In genomic region chr7:2906197-2906931, GRCh38 we compare ENCODE assay signal across 14 cellular contexts.
"Had no signal": no experiment of that assay in that cellular context is flagged by ENCODE, and none has a peak within 500 bp of the region (broad histone marks: within the 10 kb centered on the region; RNA-seq: fewer than 3 reads in every experiment).

No MANE protein-coding gene starts in this region.

- H3K4me3 Mint-ChIP-seq: activated CD4-positive, alpha-beta T cell treated with anti-CD3 and anti-CD28 coated beads for 36 hours; activated naive CD4-positive, alpha-beta T cell treated with anti-CD3 and anti-CD28 coated beads for 36 hours; activated naive CD8-positive, alpha-beta T cell treated with anti-CD3 and anti-CD28 coated beads, Interleukin-2, amount 50 U/mL, for 24 hours had no signal

- H3K27me3 Mint-ChIP-seq: activated CD4-positive, alpha-beta T cell treated with anti-CD3 and anti-CD28 coated beads for 36 hours; activated naive CD8-positive, alpha-beta T cell treated with anti-CD3 and anti-CD28 coated beads, Interleukin-2, amount 50 U/mL, for 24 hours; naive thymus-derived CD8-positive, alpha-beta T cell had no signal

- H3K27ac Mint-ChIP-seq: activated CD4-positive, alpha-beta T cell treated with anti-CD3 and anti-CD28 coated beads for 36 hours; activated naive CD4-positive, alpha-beta T cell treated with anti-CD3 and anti-CD28 coated beads for 36 hours; activated naive CD8-positive, alpha-beta T cell treated with anti-CD3 and anti-CD28 coated beads, Interleukin-2, amount 50 U/mL, for 24 hours had no signal

- H2AFZ ChIP-seq: hepatocyte had no signal

- H3K27me3 ChIP-seq: hepatocyte, left lung had no signal

- H3K27ac ChIP-seq: esophagus squamous epithelium, hepatocyte, left lung, prostate gland had no signal

- H3K9me3 Mint-ChIP-seq: activated naive CD8-positive, alpha-beta T cell treated with anti-CD3 and anti-CD28 coated beads, Interleukin-2, amount 50 U/mL, for 24 hours; activated T-helper 2 cell treated with anti-CD3 and anti-CD28 coated beads, Interferon-gamma antibody, Interleukin-2, Interleukin-4, amounts not matched to agents 10 μg/mL and 5 μg/mL and 100 μg/mL, durations not matched to agents 14 hours and 24 hours and 36 hours had no signal

- H3K4me2 ChIP-seq: hepatocyte had no signal

- H3K9me3 ChIP-seq: esophagus squamous epithelium, mucosa of descending colon, prostate gland had no signal

- H3K4me1 ChIP-seq: left lung, prostate gland had no signal

- H3K4me3 ChIP-seq: esophagus squamous epithelium, hepatocyte, left lung, mucosa of descending colon, prostate gland had no signal

- ATAC-seq: activated CD4-positive, alpha-beta T cell treated with anti-CD3 and anti-CD28 coated beads for 36 hours; activated naive CD8-positive, alpha-beta T cell treated with anti-CD3 and anti-CD28 coated beads, Interleukin-2, amount 50 U/mL, for 24 hours; left lung; mucosa of descending colon; right cardiac atrium; SK-N-SH treated with all-trans-retinoic acid at 6 μM for 48 hours had no signal

- H3K36me3 ChIP-seq: esophagus squamous epithelium, left lung, prostate gland had no signal

- DNase-seq: activated CD4-positive, alpha-beta T cell treated with anti-CD3 and anti-CD28 coated beads for 36 hours; activated naive CD4-positive, alpha-beta T cell treated with anti-CD3 and anti-CD28 coated beads for 36 hours; activated naive CD8-positive, alpha-beta T cell treated with anti-CD3 and anti-CD28 coated beads, Interleukin-2, amount 50 U/mL, for 24 hours; aorta; esophagus squamous epithelium; mucosa of descending colon; occipital lobe had no signal

- H3K79me2 ChIP-seq: hepatocyte had no signal
